ENCODE assay signal across 15 cellular contexts in the genomic region with DNA sequence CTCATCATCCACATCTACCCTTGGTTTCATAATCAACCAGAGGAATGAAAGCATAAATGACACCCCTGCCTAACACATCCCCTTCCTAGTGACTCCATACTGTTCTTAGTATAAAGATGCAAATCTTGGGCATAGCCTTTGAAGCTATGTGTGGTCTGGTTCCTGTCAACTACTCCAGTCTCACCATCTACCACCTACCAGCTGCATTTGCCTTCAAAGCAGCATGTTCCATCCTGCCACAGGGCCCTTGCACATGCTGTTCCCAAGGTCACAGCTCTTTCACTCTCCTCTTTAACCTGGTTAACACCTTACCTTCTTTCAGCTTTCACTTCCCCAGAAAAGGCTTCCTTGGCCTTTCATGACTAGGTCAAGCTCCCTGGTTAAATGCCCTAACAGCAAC.
DNase-seq lines count a peak whose midpoint lies in the region; ATAC-seq lines count a peak whose summit lies in the region.
"Had no signal": no experiment of that assay in that cellular context is flagged by ENCODE, and none has a peak within 500 bp of the region (broad histone marks: within the 10 kb centered on the region; RNA-seq: fewer than 3 reads in every experiment).

No MANE protein-coding gene starts in this region.

- H3K36me3 Mint-ChIP-seq in activated CD4-positive, alpha-beta T cell treated with anti-CD3 and anti-CD28 coated beads, Interleukin-2, amount 10 ng/mL, durations not matched to agents 24 days and 14 days (ENCODE audit: low read depth), result peaks cover 3% of the 10 kb centered on the region
- H3K36me3 Mint-ChIP-seq in activated naive CD4-positive, alpha-beta T cell treated with anti-CD3 and anti-CD28 coated beads, Interleukin-2, amount 50 U/mL, for 24 hours, result peaks cover 17% of the 10 kb centered on the region

- DNase-seq in activated CD4-positive, alpha-beta T cell treated with anti-CD3 and anti-CD28 coated beads, Interleukin-2, amount 10 ng/mL, durations not matched to agents 24 days and 14 days, result peak; percentile 65
- no peak for DNase-seq in activated CD4-positive, alpha-beta T cell treated with anti-CD3 and anti-CD28 coated beads, Interleukin-2, amount 50 U/mL, for 1 hour
- DNase-seq in stimulated activated CD4-positive, alpha-beta T cell treated with anti-CD3 and anti-CD28 coated beads, Interleukin-4, amount 100 ng/mL, for 1 hour, result peak; percentile 34
- DNase-seq in superior temporal gyrus (ENCODE audit: extremely low spot score), result no peak
- DNase-seq: CD8-positive, alpha-beta memory T cell; glutamatergic neuron; mesendoderm; NCI-H1694; sigmoid colon; SJCRH30 had no signal

- intact Hi-C loops in activated CD4-positive, alpha-beta T cell treated with anti-CD3 and anti-CD28 coated beads, Interleukin-2, amount 10 ng/mL, durations not matched to agents 24 days and 14 days (cut with micrococcal nuclease), result loop anchor here (1.0 to 5.0 kb wide), 4 partner anchors 14 to 162 kb away; no protein-coding TSS in a partner anchor

- H3K27ac Mint-ChIP-seq in activated CD4-positive, alpha-beta T cell treated with anti-CD3 and anti-CD28 coated beads, Interleukin-2, amount 10 ng/mL, durations not matched to agents 24 days and 14 days, result peak overlapping the region; percentile 79
- H3K27ac Mint-ChIP-seq in activated naive CD4-positive, alpha-beta T cell treated with anti-CD3 and anti-CD28 coated beads, Interleukin-2, amount 50 U/mL, for 24 hours, result peak overlapping the region; percentile 92

- ATAC-seq in GM19043 (IDR thresholded peaks at IDR 0.05; ENCODE audit: low read depth, unreplicated experiment) (peak; percentile 56), GM18870 (IDR thresholded peaks at IDR 0.05; ENCODE audit: unreplicated experiment) (no peak), HG03025 (IDR thresholded peaks at IDR 0.05; ENCODE audit: low FRiP score, unreplicated experiment) (no peak)
- ATAC-seq: A549 had no signal

- peaks cover 57% of the 10 kb centered on the region for H3K4me1 Mint-ChIP-seq in activated CD4-positive, alpha-beta T cell treated with anti-CD3 and anti-CD28 coated beads, Interleukin-2, amount 10 ng/mL, durations not matched to agents 24 days and 14 days
- H3K4me1 Mint-ChIP-seq in activated naive CD4-positive, alpha-beta T cell treated with anti-CD3 and anti-CD28 coated beads, Interleukin-2, amount 50 U/mL, for 24 hours, result peaks cover 79% of the 10 kb centered on the region

- H3K9me3 Mint-ChIP-seq in activated CD4-positive, alpha-beta T cell treated with anti-CD3 and anti-CD28 coated beads, Interleukin-2, amount 10 ng/mL, durations not matched to agents 24 days and 14 days, result no peaks in the 10 kb centered on the region
- H3K9me3 Mint-ChIP-seq in activated naive CD4-positive, alpha-beta T cell treated with anti-CD3 and anti-CD28 coated beads, Interleukin-2, amount 50 U/mL, for 24 hours, result no peaks in the 10 kb centered on the region
- H3K9me3 Mint-ChIP-seq: CD8-positive, alpha-beta memory T cell had no signal

- H3K27me3 Mint-ChIP-seq in activated CD4-positive, alpha-beta T cell treated with anti-CD3 and anti-CD28 coated beads, Interleukin-2, amount 10 ng/mL, durations not matched to agents 24 days and 14 days, result no peaks in the 10 kb centered on the region
- no peaks in the 10 kb centered on the region for H3K27me3 Mint-ChIP-seq in activated naive CD4-positive, alpha-beta T cell treated with anti-CD3 and anti-CD28 coated beads, Interleukin-2, amount 50 U/mL, for 24 hours
- H3K27me3 Mint-ChIP-seq: CD8-positive, alpha-beta memory T cell had no signal

- no peak overlapping the region for H3K4me3 Mint-ChIP-seq in activated CD4-positive, alpha-beta T cell treated with anti-CD3 and anti-CD28 coated beads, Interleukin-2, amount 10 ng/mL, durations not matched to agents 24 days and 14 days
- peak overlapping the region; percentile 30 for H3K4me3 Mint-ChIP-seq in activated naive CD4-positive, alpha-beta T cell treated with anti-CD3 and anti-CD28 coated beads, Interleukin-2, amount 50 U/mL, for 24 hours
- H3K4me3 Mint-ChIP-seq: CD8-positive, alpha-beta memory T cell had no signal

Comparison
In these comparisons a context has a peak if more than half of its experiments do, and no peak if none do; other contexts are left out.
1. DNase-seq: peak in activated CD4-positive, alpha-beta T cell treated with anti-CD3 and anti-CD28 coated beads, Interleukin-2, amount 10 ng/mL, durations not matched to agents 24 days and 14 days (single experiment) and stimulated activated CD4-positive, alpha-beta T cell treated with anti-CD3 and anti-CD28 coated beads, Interleukin-4, amount 100 ng/mL, for 1 hour (single experiment); none in activated CD4-positive, alpha-beta T cell treated with anti-CD3 and anti-CD28 coated beads, Interleukin-2, amount 50 U/mL, for 1 hour (single experiment) and superior temporal gyrus (single experiment).